8 cellular contexts compared by ENCODE assay signal in genomic region chr6:37207903-37208456, GRCh38. TPM values are rescaled to one million over a fixed set of nuclear protein-coding genes. Genes with fewer than 3 reads are reported as not detected.
DNase-seq lines count a peak whose midpoint lies in the region; ATAC-seq, FAIRE-seq and TF ChIP-seq lines count a peak whose summit lies in the region.

No MANE protein-coding gene starts in this region.

- H3K27me3 ChIP-seq in DOHH2 (ENCODE audit: control insufficient read depth, low read length) (peaks cover 11% of the 10 kb centered on the region), HepG2 (ENCODE audit: control insufficient read depth in 1 of 2, insufficient read depth in 2 of 2, low read length in 2 of 2) (peaks cover 2 to 13% of the 10 kb centered on the region in 2 experiments; a peak in 2 of 5 replicates)

- TF ChIP-seq CTCF in DOHH2 (IDR thresholded peaks at IDR 0.05; ENCODE audit: low read depth, low read length, poor library complexity, severe bottlenecking): peak; percentile 90
- TF ChIP-seq CTCF in chondrocyte (IDR thresholded peaks at IDR 0.05): peak; percentile 84
- peak; percentile 96 for TF ChIP-seq CTCF in HepG2 (CRISPR knock-in tag; IDR thresholded peaks at IDR 0.05)

- no peak for TF ChIP-seq POLR2A in HepG2 (IDR thresholded peaks at IDR 0.05; ENCODE audit: insufficient read depth in 1 of 2, low read depth in 2 of 2, low read length in 2 of 2)

- WGBS in HepG2 (ENCODE audit: low lambda C conversion rate): 48% methylated on average over 7 of the region's 7 CpGs

- peak; percentile 92 for TF ChIP-seq RAD21 in HepG2 (CRISPR knock-in tag; IDR thresholded peaks at IDR 0.05)

- intact Hi-C loops in HepG2 (cut with micrococcal nuclease; ENCODE audit: unreplicated experiment): loop anchor here (1.0 kb wide), 1 partner anchor 36 kb away; no protein-coding TSS in a partner anchor

- no peak overlapping the region for H3K27ac Mint-ChIP-seq in chondrocyte (ENCODE audit: unreplicated experiment)

- POLR2A ChIA-PET in HepG2 (lab: Yijun Ruan, JAX): interaction anchor here (1.2 to 2.3 kb wide), 3 partner anchors 35 to 190 kb away, joined by 3 to 7 read pairs (median 5); no protein-coding TSS in a partner anchor

- H3K4me1 ChIP-seq in DOHH2 (ENCODE audit: control insufficient read depth, low read length) (peaks cover under 1% of the 10 kb centered on the region), HepG2 (ENCODE audit: insufficient read depth, low read length) (peaks cover 35% of the 10 kb centered on the region)

- H3K4me2 ChIP-seq in DOHH2 (ENCODE audit: low read length) (no peak overlapping the region), HepG2 (ENCODE audit: low read depth, low read length) (no peak overlapping the region)

- DNase-seq in NCI-H526 (lab: John Stamatoyannopoulos, UW) (peak; percentile 55 to 80), chondrocyte (ENCODE audit: low spot score) (no peak), HepG2 (ENCODE audit: low spot score) (peak; percentile 87)
- DNase-seq in activated CD4-positive, alpha-beta T cell treated with anti-CD3 and anti-CD28 coated beads for 4 hours: peak; percentile 86 to 93
- peak; percentile 74 to 91 (median 81) for DNase-seq in stimulated activated CD4-positive, alpha-beta T cell treated with anti-CD3 and anti-CD28 coated beads, TNF-alpha, amount 100 ng/mL, for 24 hours (ENCODE audit: low read depth in 3 of 3)

- no peaks in the 10 kb centered on the region for H3K27me3 Mint-ChIP-seq in chondrocyte (ENCODE audit: low read depth)

- H3K79me2 ChIP-seq in DOHH2 (ENCODE audit: control insufficient read depth, low read length) (no peaks in the 10 kb centered on the region), HepG2 (ENCODE audit: insufficient read depth, low read length) (no peaks in the 10 kb centered on the region)

- BruUV-seq in HepG2 (replicated peaks; lab: Mats Ljungman, UMichigan): no TSS peak

- no peaks in the 10 kb centered on the region for H3K9me2 ChIP-seq in DOHH2 (replicated peaks; ENCODE audit: control insufficient read depth, low read length)

- no peak overlapping the region for H3K4me3 Mint-ChIP-seq in chondrocyte (ENCODE audit: unreplicated experiment)

- in situ Hi-C loops in HepG2 (cut with HindIII; ENCODE audit: extremely low pct_ligation_motif_present, low pct_unique_long_range_greater_than_20kb): loop anchor here (5.0 kb wide), 2 partner anchors 156 to 186 kb away; no protein-coding TSS in a partner anchor

- CTCF ChIA-PET in HepG2 (lab: Yijun Ruan, JAX; ENCODE audit: low intra/inter-chr PET ratio, low total read pairs): interaction anchor here (1.0 to 10.6 kb wide), 7 partner anchors 35 to 442 kb away, joined by 3 to 268 read pairs (median 7); no protein-coding TSS in a partner anchor

- no peaks in the 10 kb centered on the region for H3K9me3 Mint-ChIP-seq in chondrocyte (ENCODE audit: low read depth)

- no peak overlapping the region for H2AFZ ChIP-seq in HepG2 (ENCODE audit: low read length)

- no peaks in the 10 kb centered on the region for H4K20me1 ChIP-seq in DOHH2 (ENCODE audit: control insufficient read depth, insufficient read depth, low read depth, low read length)
- no peaks in the 10 kb centered on the region for H4K20me1 ChIP-seq in HepG2 (ENCODE audit: insufficient read depth, low read length)

- FAIRE-seq in HepG2 (lab: Jason Lieb, UNC): peak; percentile 92

- TF ChIP-seq EP300 in HepG2 (IDR thresholded peaks at IDR 0.05; ENCODE audit: low read depth in 2 of 2, low read length in 2 of 2): no peak
- no peak for TF ChIP-seq EP300 in HepG2 (CRISPR knock-in tag; IDR thresholded peaks at IDR 0.05; ENCODE audit: borderline replicate concordance)

- H3K36me3 ChIP-seq in DOHH2 (ENCODE audit: control insufficient read depth, low read length) (no peaks in the 10 kb centered on the region), HepG2 (replicated peaks in 1 of 2; ENCODE audit: control insufficient read depth in 1 of 2, insufficient read depth in 2 of 2, low read length in 2 of 2) (no peaks in the 10 kb centered on the region)

- no peaks in the 10 kb centered on the region for H3K36me3 Mint-ChIP-seq in chondrocyte (ENCODE audit: low read depth)

- H3F3A ChIP-seq in DOHH2 (ENCODE audit: control insufficient read depth, insufficient read depth): no peaks in the 10 kb centered on the region

- H3K4me3 ChIP-seq in DOHH2 (ENCODE audit: low read length) (no peak overlapping the region), HepG2 (replicated peaks in 1 of 3; ENCODE audit: insufficient read depth in 1 of 3, low read depth in 2 of 3, low read length in 3 of 3) (no peak overlapping the region)

- H3K27ac ChIP-seq in DOHH2 (ENCODE audit: low read depth, low read length) (no peak overlapping the region), HepG2 (ENCODE audit: extremely low read length, insufficient read depth, low read length) (no peak overlapping the region)

- H3K9me3 ChIP-seq in DOHH2 (ENCODE audit: control insufficient read depth, insufficient read depth, low read length) (no peaks in the 10 kb centered on the region), HepG2 (ENCODE audit: low read length) (no peaks in the 10 kb centered on the region)

- ATAC-seq in HG03175 (IDR thresholded peaks at IDR 0.05; ENCODE audit: unreplicated experiment): peak; percentile 57
- ATAC-seq in HepG2: peak; percentile 89
- no peak for ATAC-seq in GM18861 (IDR thresholded peaks at IDR 0.05; ENCODE audit: unreplicated experiment)

- H3K9ac ChIP-seq in HepG2 (ENCODE audit: insufficient read depth, low read depth, low read length): no peak overlapping the region

- no peaks in the 10 kb centered on the region for H3K4me1 Mint-ChIP-seq in chondrocyte (ENCODE audit: low read depth)

RNA-seq across cellular contexts. Expression of gene PIM1, which starts 38.0 kb away (rescaled TPM):
- total RNA-seq in chondrocyte (11.3 to 15.1 TPM (median 13.0 TPM) in 3 replicates), HepG2 (2016; rRNA removed; fragmentation: Illumina TruSeq; extraction: Trizol) (19.1 and 29.4 TPM in 2 replicates)
- total RNA-seq in HepG2 (2016; cell fraction: cytosol; rRNA removed; fragmentation: Illumina TruSeq; extraction: Trizol; ENCODE audit: low read depth): 13.7 and 14.9 TPM in 2 replicates
- 14.8 and 30.7 TPM in 2 replicates for total RNA-seq in HepG2 (2016; cell fraction: insoluble cytoplasmic fraction; rRNA removed; fragmentation: Illumina TruSeq; extraction: Trizol)
- 28.0 and 32.4 TPM in 2 replicates for total RNA-seq in HepG2 (2016; cell fraction: membrane; rRNA removed; fragmentation: Illumina TruSeq; extraction: Trizol)
- 29.7 and 34.7 TPM in 2 replicates for total RNA-seq in HepG2 (2016; cell fraction: nucleus; rRNA removed; fragmentation: Illumina TruSeq; extraction: Trizol)
- 117 and 149 TPM in 2 replicates for polyA plus RNA-seq in HepG2 (2011; rRNA removed)
- polyA plus RNA-seq in HepG2 (2011; cell fraction: cytosol; rRNA removed): 60.3 and 76.2 TPM in 2 replicates
- 145 and 149 TPM in 2 replicates for polyA plus RNA-seq in HepG2 (2011; cell fraction: nucleus; rRNA removed)
- 142 and 149 TPM in 2 replicates for polyA plus RNA-seq in HepG2 (2012)
- 3.1 and 3.3 TPM in 2 replicates for polyA plus RNA-seq in HepG2 (2016; cell fraction: cytosol; fragmentation: Illumina TruSeq; extraction: Trizol; ENCODE audit: low read depth)
- polyA plus RNA-seq in HepG2 (2016; cell fraction: insoluble cytoplasmic fraction; fragmentation: Illumina TruSeq; extraction: Trizol; ENCODE audit: low read depth): 15.9 and 19.2 TPM in 2 replicates
- polyA plus RNA-seq in HepG2 (2016; cell fraction: membrane; fragmentation: Illumina TruSeq; extraction: Trizol; ENCODE audit: low read depth): 7.9 and 8.1 TPM in 2 replicates
- polyA plus RNA-seq in HepG2 (2016; cell fraction: nucleus; fragmentation: Illumina TruSeq; extraction: Trizol; ENCODE audit: insufficient read depth, low read depth): 68.4 and 71.9 TPM in 2 replicates
- polyA minus RNA-seq in HepG2 (2011; rRNA and poly(A)+ RNA removed; ENCODE audit: low replicate concordance): 24.0 and 183 TPM in 2 replicates
- polyA minus RNA-seq in HepG2 (2011; cell fraction: cytosol; rRNA and poly(A)+ RNA removed): 66.0 and 82.3 TPM in 2 replicates
- polyA minus RNA-seq in HepG2 (2011; cell fraction: nucleus; rRNA and poly(A)+ RNA removed): 45.6 and 58.6 TPM in 2 replicates

RNA-seq across cellular contexts. Expression of gene TBC1D22B, which starts 49.6 kb away (rescaled TPM):
- total RNA-seq in chondrocyte (10.9 to 11.5 TPM (median 10.9 TPM) in 3 replicates), HepG2 (2016; rRNA removed; fragmentation: Illumina TruSeq; extraction: Trizol) (12.9 and 15.5 TPM in 2 replicates)
- 5.1 and 5.5 TPM in 2 replicates for total RNA-seq in HepG2 (2016; cell fraction: cytosol; rRNA removed; fragmentation: Illumina TruSeq; extraction: Trizol; ENCODE audit: low read depth)
- 12.5 and 13.1 TPM in 2 replicates for total RNA-seq in HepG2 (2016; cell fraction: insoluble cytoplasmic fraction; rRNA removed; fragmentation: Illumina TruSeq; extraction: Trizol)
- 18.5 and 19.2 TPM in 2 replicates for total RNA-seq in HepG2 (2016; cell fraction: membrane; rRNA removed; fragmentation: Illumina TruSeq; extraction: Trizol)
- 11.0 and 12.8 TPM in 2 replicates for total RNA-seq in HepG2 (2016; cell fraction: nucleus; rRNA removed; fragmentation: Illumina TruSeq; extraction: Trizol)
- 8.4 and 9.7 TPM in 2 replicates for polyA plus RNA-seq in HepG2 (2011; rRNA removed)
- polyA plus RNA-seq in HepG2 (2011; cell fraction: cytosol; rRNA removed): 9.7 and 10.3 TPM in 2 replicates
- polyA plus RNA-seq in HepG2 (2011; cell fraction: nucleus; rRNA removed): 10.9 and 11.1 TPM in 2 replicates
- polyA plus RNA-seq in HepG2 (2012): 10.9 and 11.4 TPM in 2 replicates
- polyA plus RNA-seq in HepG2 (2016; cell fraction: cytosol; fragmentation: Illumina TruSeq; extraction: Trizol; ENCODE audit: low read depth): 4.7 and 5.3 TPM in 2 replicates
- 17.4 and 20.4 TPM in 2 replicates for polyA plus RNA-seq in HepG2 (2016; cell fraction: insoluble cytoplasmic fraction; fragmentation: Illumina TruSeq; extraction: Trizol; ENCODE audit: low read depth)
- polyA plus RNA-seq in HepG2 (2016; cell fraction: membrane; fragmentation: Illumina TruSeq; extraction: Trizol; ENCODE audit: low read depth): 15.4 and 16.5 TPM in 2 replicates
- 20.1 and 21.3 TPM in 2 replicates for polyA plus RNA-seq in HepG2 (2016; cell fraction: nucleus; fragmentation: Illumina TruSeq; extraction: Trizol; ENCODE audit: insufficient read depth, low read depth)
- polyA minus RNA-seq in HepG2 (2011; rRNA and poly(A)+ RNA removed; ENCODE audit: low replicate concordance): 5.2 and 8.5 TPM in 2 replicates
- polyA minus RNA-seq in HepG2 (2011; cell fraction: cytosol; rRNA and poly(A)+ RNA removed): 4.5 and 5.4 TPM in 2 replicates
- 10.0 and 11.3 TPM in 2 replicates for polyA minus RNA-seq in HepG2 (2011; cell fraction: nucleus; rRNA and poly(A)+ RNA removed)

RNA-seq across cellular contexts. Expression of gene TMEM217, which starts 50.0 kb away (rescaled TPM):
- total RNA-seq in chondrocyte: 1.8 to 4.5 TPM (median 4.0 TPM) in 3 replicates
- total RNA-seq in HepG2 (2016; rRNA removed; fragmentation: Illumina TruSeq; extraction: Trizol): 1.6 and 3.4 TPM in 2 replicates
- 1.1 and 2.0 TPM in 2 replicates for total RNA-seq in HepG2 (2016; cell fraction: cytosol; rRNA removed; fragmentation: Illumina TruSeq; extraction: Trizol; ENCODE audit: low read depth)
- total RNA-seq in HepG2 (2016; cell fraction: insoluble cytoplasmic fraction; rRNA removed; fragmentation: Illumina TruSeq; extraction: Trizol): 1.9 and 2.0 TPM in 2 replicates
- total RNA-seq in HepG2 (2016; cell fraction: membrane; rRNA removed; fragmentation: Illumina TruSeq; extraction: Trizol): 1.5 and 2.6 TPM in 2 replicates
- 3.4 and 4.3 TPM in 2 replicates for total RNA-seq in HepG2 (2016; cell fraction: nucleus; rRNA removed; fragmentation: Illumina TruSeq; extraction: Trizol)
- 1.8 and 2.3 TPM in 2 replicates for polyA plus RNA-seq in HepG2 (2011; rRNA removed)
- 1.2 and 1.8 TPM in 2 replicates for polyA plus RNA-seq in HepG2 (2011; cell fraction: cytosol; rRNA removed)
- 0.56 and 0.92 TPM in 2 replicates for polyA plus RNA-seq in HepG2 (2011; cell fraction: nucleus; rRNA removed)
- 1.3 and 1.5 TPM in 2 replicates for polyA plus RNA-seq in HepG2 (2012)
- 0.25 and 0.40 TPM in 2 replicates for polyA plus RNA-seq in HepG2 (2016; cell fraction: cytosol; fragmentation: Illumina TruSeq; extraction: Trizol; ENCODE audit: low read depth)
- polyA plus RNA-seq in HepG2 (2016; cell fraction: insoluble cytoplasmic fraction; fragmentation: Illumina TruSeq; extraction: Trizol; ENCODE audit: low read depth): 2.7 and 3.0 TPM in 2 replicates
- polyA plus RNA-seq in HepG2 (2016; cell fraction: membrane; fragmentation: Illumina TruSeq; extraction: Trizol; ENCODE audit: low read depth): 0.95 and 1.4 TPM in 2 replicates
- polyA plus RNA-seq in HepG2 (2016; cell fraction: nucleus; fragmentation: Illumina TruSeq; extraction: Trizol; ENCODE audit: insufficient read depth, low read depth): 2.9 and 4.5 TPM in 2 replicates
- polyA minus RNA-seq in HepG2 (2011; rRNA and poly(A)+ RNA removed; ENCODE audit: low replicate concordance): 1.7 and 2.2 TPM in 2 replicates
- polyA minus RNA-seq in HepG2 (2011; cell fraction: cytosol; rRNA and poly(A)+ RNA removed): 0.97 and 2.3 TPM in 2 replicates
- polyA minus RNA-seq in HepG2 (2011; cell fraction: nucleus; rRNA and poly(A)+ RNA removed): 2.1 and 2.7 TPM in 2 replicates
